16 cellular contexts compared by ENCODE assay signal in genomic region chr2:51624995-51625394, GRCh38.
DNase-seq lines count a peak whose midpoint lies in the region; ATAC-seq and TF ChIP-seq lines count a peak whose summit lies in the region.
"Had no signal": no experiment of that assay in that cellular context is flagged by ENCODE, and none has a peak within 500 bp of the region (broad histone marks: within the 10 kb centered on the region; RNA-seq: fewer than 3 reads in every experiment).

No MANE protein-coding gene starts in this region.

- no CpG with 5 or more reads among the region's 3 CpGs for WGBS in IMR-90 (ENCODE audit: extremely low coverage in 2 of 2, insufficient read length in 1 of 2), 2 experiments
- 54 to 72% methylated on average over 3 of the region's 3 CpGs for WGBS in esophagus squamous epithelium, 2 donors

- in situ Hi-C loops in IMR-90 (cut with MboI; ENCODE audit: low sequenced_read_pairs), result no loop called here

- TF ChIP-seq POLR2A in IMR-90 (IDR thresholded peaks at IDR 0.05; ENCODE audit: low read depth, low read length) (no peak), esophagus squamous epithelium (IDR thresholded peaks at IDR 0.05) (no peak)

- no peak for TF ChIP-seq RAD21 in IMR-90 (IDR thresholded peaks at IDR 0.05; ENCODE audit: low read length)

- peak; percentile 75 for ATAC-seq in IMR-90 (ENCODE audit: low read depth)
- no peak for ATAC-seq in GM18868 (IDR thresholded peaks at IDR 0.05; ENCODE audit: unreplicated experiment)
- ATAC-seq: left ventricle myocardium superior had no signal

- H2AFZ ChIP-seq in ACC112 (ENCODE audit: low read length, unreplicated experiment), result peak overlapping the region; percentile 44
- no peak overlapping the region for H2AFZ ChIP-seq in IMR-90 (replicated peaks; ENCODE audit: low read length, poor library complexity)

- POLR2A ChIA-PET in IMR-90 (lab: Charles Lee; ENCODE audit: unreplicated experiment), result no interaction called here

- peaks cover 16% of the 10 kb centered on the region for H3K4me1 ChIP-seq in ACC112 (ENCODE audit: control insufficient read depth, insufficient read depth, low read length, unreplicated experiment)
- peaks cover 4% of the 10 kb centered on the region for H3K4me1 ChIP-seq in IMR-90 (ENCODE audit: control insufficient read depth, insufficient read depth, low read length)
- H3K4me1 ChIP-seq in esophagus squamous epithelium, result no peaks in the 10 kb centered on the region

- H3K14ac ChIP-seq in IMR-90 (replicated peaks; ENCODE audit: low read depth, low read length), result no peak overlapping the region

- H3K79me2 ChIP-seq in ACC112 (ENCODE audit: control insufficient read depth, insufficient read depth, low read length, unreplicated experiment), result no peaks in the 10 kb centered on the region

- CTCF ChIA-PET in IMR-90 (lab: Yijun Ruan, JAX), result no interaction called here

- no peaks in the 10 kb centered on the region for H3K9me1 ChIP-seq in IMR-90 (ENCODE audit: insufficient read depth, low read length)

- no peak overlapping the region for H4K8ac ChIP-seq in IMR-90 (ENCODE audit: low read depth in 2 of 2, low read length in 2 of 2)

- H3K4ac ChIP-seq in IMR-90 (ENCODE audit: low read depth, low read length), result no peak overlapping the region

- no peaks in the 10 kb centered on the region for H3K79me1 ChIP-seq in IMR-90 (ENCODE audit: low read depth in 1 of 2, low read length in 2 of 2)

- H4K20me1 ChIP-seq in IMR-90 (ENCODE audit: insufficient read depth, low read length), result no peaks in the 10 kb centered on the region

- H3K4me3 ChIP-seq in ACC112 (ENCODE audit: low read depth, low read length) (no peak overlapping the region), IMR-90 (ENCODE audit: insufficient read depth, low read depth, low read length) (no peak overlapping the region), cardiac fibroblast (replicated peaks in 1 of 2; ENCODE audit: low read depth in 2 of 2, low read length in 2 of 2) (no peak overlapping the region), esophagus squamous epithelium (no peak overlapping the region)

- H3K36me3 ChIP-seq in ACC112 (ENCODE audit: insufficient read depth, low read length) (no peaks in the 10 kb centered on the region), IMR-90 (ENCODE audit: control insufficient read depth, insufficient read depth, low read length) (no peaks in the 10 kb centered on the region), esophagus squamous epithelium (no peaks in the 10 kb centered on the region)

- no peak overlapping the region for H3K23ac ChIP-seq in IMR-90 (ENCODE audit: low read depth, low read length)

- H2BK20ac ChIP-seq in IMR-90 (ENCODE audit: low read depth, low read length), result no peak overlapping the region

- H3K9ac ChIP-seq in IMR-90 (ENCODE audit: low read depth, low read length), result no peak overlapping the region

- no peaks in the 10 kb centered on the region for H3K9me3 ChIP-seq in IMR-90 (ENCODE audit: control insufficient read depth, insufficient read depth, low read length)
- H3K9me3 ChIP-seq in esophagus squamous epithelium, result no peaks in the 10 kb centered on the region

- no peak overlapping the region for H2BK120ac ChIP-seq in IMR-90 (ENCODE audit: low read depth, low read length)

- no peak overlapping the region for H2AK5ac ChIP-seq in IMR-90 (ENCODE audit: low read depth, low read length)

- H3K18ac ChIP-seq in IMR-90 (ENCODE audit: low read depth, low read length), result peak overlapping the region; percentile 94; the same call in 1 of the 2 replicates

- no peak overlapping the region for H2BK5ac ChIP-seq in IMR-90 (ENCODE audit: low read depth, low read length, poor library complexity, severe bottlenecking)

- TF ChIP-seq CTCF in IMR-90 (conservative IDR thresholded peaks at IDR 0.05; ENCODE audit: low read depth, low read length), result no peak
- TF ChIP-seq CTCF in cardiac fibroblast (IDR thresholded peaks at IDR 0.05; ENCODE audit: low read depth, low read length), result no peak
- no peak for TF ChIP-seq CTCF in esophagus squamous epithelium (IDR thresholded peaks at IDR 0.05)

- no peak overlapping the region for H3K4me2 ChIP-seq in IMR-90 (ENCODE audit: low read depth, low read length)

- H3K27me3 ChIP-seq in ACC112 (ENCODE audit: insufficient read depth, low read length) (no peaks in the 10 kb centered on the region), IMR-90 (ENCODE audit: control insufficient read depth, insufficient read depth, low read length) (no peaks in the 10 kb centered on the region), esophagus squamous epithelium (no peaks in the 10 kb centered on the region)

- peak; percentile 73 for DNase-seq in IMR-90
- DNase-seq in cardiac fibroblast (ENCODE audit: low read depth in 2 of 2), result peak; percentile 0 to 64
- peak; percentile 4 for DNase-seq in kidney tubule cell (ENCODE audit: low spot score)
- DNase-seq in NCI-H1694 (lab: John Stamatoyannopoulos, UW), result no peak
- DNase-seq in KG1 (lab: John Stamatoyannopoulos, UW), result no peak
- DNase-seq in esophagus squamous epithelium (lab: John Stamatoyannopoulos, UW), result no peak
- DNase-seq: ACHN; activated CD4-positive, alpha-beta T cell treated with anti-CD3 and anti-CD28 coated beads, Interleukin-2, amount 50 U/mL, for 4 hours; activated gamma-delta T cell; anterior cingulate cortex; left ventricle myocardium superior; NCI-H1105 treated with DMSO at 0.1 percent for 48 hours; NCI-H524; Right ventricle myocardium superior had no signal

- H2BK15ac ChIP-seq in IMR-90 (ENCODE audit: low read depth, low read length), result no peak overlapping the region

- no peak overlapping the region for H4K5ac ChIP-seq in IMR-90 (ENCODE audit: low read depth, low read length)

- peak overlapping the region; percentile 18; the same call in 1 of the 2 replicates for H3K27ac ChIP-seq in ACC112 (ENCODE audit: low read depth, low read length)
- no peak overlapping the region for H3K27ac ChIP-seq in IMR-90 (ENCODE audit: insufficient read depth, low read length)
- no peak overlapping the region for H3K27ac ChIP-seq in esophagus squamous epithelium

- intact Hi-C loops in IMR-90 (cut with micrococcal nuclease), result no loop called here
- intact Hi-C loops in esophagus squamous epithelium (cut with DNase I), result no loop called here

- H4K91ac ChIP-seq in IMR-90 (ENCODE audit: insufficient read depth, low read depth, low read length), result no peak overlapping the region

- no peak overlapping the region for H3K56ac ChIP-seq in IMR-90 (ENCODE audit: extremely low read depth, insufficient read depth, low read length)

- H2AK9ac ChIP-seq in IMR-90 (replicated peaks; ENCODE audit: low read depth, low read length, poor library complexity), result no peak overlapping the region

- dilution Hi-C loops in IMR-90 (cut with HindIII; ENCODE audit: low sequenced_read_pairs, unreplicated experiment), result no loop called here

- BruUV-seq in IMR-90 (replicated peaks; lab: Mats Ljungman, UMichigan), result no TSS peak

TF ChIP-seq in IMR-90, 13 proteins besides CTCF, POLR2A, EP300 and RAD21:
- peak; percentile 47; the same call in 1 of the 2 replicates for TF ChIP-seq USF2 (IDR thresholded peaks at IDR 0.05; ENCODE audit: low read depth, low read length)
- TF ChIP-seq, protein P1, sequence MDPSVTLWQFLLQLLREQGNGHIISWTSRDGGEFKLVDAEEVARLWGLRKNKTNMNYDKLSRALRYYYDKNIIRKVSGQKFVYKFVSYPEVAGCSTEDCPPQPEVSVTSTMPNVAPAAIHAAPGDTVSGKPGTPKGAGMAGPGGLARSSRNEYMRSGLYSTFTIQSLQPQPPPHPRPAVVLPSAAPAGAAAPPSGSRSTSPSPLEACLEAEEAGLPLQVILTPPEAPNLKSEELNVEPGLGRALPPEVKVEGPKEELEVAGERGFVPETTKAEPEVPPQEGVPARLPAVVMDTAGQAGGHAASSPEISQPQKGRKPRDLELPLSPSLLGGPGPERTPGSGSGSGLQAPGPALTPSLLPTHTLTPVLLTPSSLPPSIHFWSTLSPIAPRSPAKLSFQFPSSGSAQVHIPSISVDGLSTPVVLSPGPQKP (IDR thresholded peaks at IDR 0.05; ENCODE audit: borderline replicate concordance, low read depth, low read length), result no peak

Comparison
In these comparisons a context has a peak if more than half of its experiments do, and no peak if none do; other contexts are left out.
1. DNase-seq: peak in IMR-90 (single experiment), cardiac fibroblast (2 of 2) and kidney tubule cell (single experiment); none in NCI-H1694 (single experiment), KG1 (single experiment) and esophagus squamous epithelium (single experiment).